Comparison of ENCODE assay signal across 15 cellular contexts in the genomic region with DNA sequence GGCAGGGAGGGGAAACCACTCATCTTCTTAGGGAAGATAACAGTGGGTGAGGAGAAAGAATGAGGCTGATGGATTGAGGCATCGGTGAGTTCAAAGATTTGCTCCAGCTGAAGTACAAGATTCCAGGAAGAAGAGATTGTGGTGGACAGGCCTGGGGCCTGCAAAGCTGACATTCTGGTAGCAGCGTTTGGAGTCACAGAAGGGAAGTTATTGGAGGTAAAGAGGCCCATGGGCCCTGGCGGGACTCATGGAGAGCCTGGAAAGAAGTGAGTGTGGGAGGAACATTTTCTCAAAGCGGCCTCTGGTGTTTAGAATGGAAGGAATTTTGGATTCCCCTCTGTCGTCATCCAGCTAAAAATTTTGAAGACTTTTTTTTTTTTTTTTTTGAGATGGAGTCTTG.
A peak's percentile ranks its signal among the peaks of the same experiment; 100 is the strongest.
DNase-seq lines count a peak whose midpoint lies in the region; ATAC-seq and TF ChIP-seq lines count a peak whose summit lies in the region.
"Had no signal": no experiment of that assay in that cellular context is flagged by ENCODE, and none has a peak within 500 bp of the region (broad histone marks: within the 10 kb centered on the region; RNA-seq: fewer than 3 reads in every experiment).

No MANE protein-coding gene starts in this region.

- H3K36me3 ChIP-seq in aorta (ENCODE audit: control insufficient read depth in 1 of 2, insufficient read depth in 2 of 2, low read length in 1 of 2) = no peaks in the 10 kb centered on the region
- H3K36me3 ChIP-seq: neutrophil had no signal

- no peaks in the 10 kb centered on the region for H3K9me3 Mint-ChIP-seq in activated naive CD4-positive, alpha-beta T cell treated with anti-CD3 and anti-CD28 coated beads, Interleukin-2, amount 50 U/mL, for 72 hours
- peaks cover 2% of the 10 kb centered on the region for H3K9me3 Mint-ChIP-seq in activated naive CD4-positive, alpha-beta T cell treated with anti-CD3 and anti-CD28 coated beads for 36 hours
- no peaks in the 10 kb centered on the region for H3K9me3 Mint-ChIP-seq in activated CD8-positive, alpha-beta T cell treated with anti-CD3 and anti-CD28 coated beads for 36 hours
- H3K9me3 Mint-ChIP-seq in mesothelial cell of epicardium = peaks cover 4% of the 10 kb centered on the region

- 35 to 46% methylated on average over 5 of the region's 5 CpGs for WGBS in aorta, 2 donors

- H3K36me3 Mint-ChIP-seq in activated naive CD4-positive, alpha-beta T cell treated with anti-CD3 and anti-CD28 coated beads, Interleukin-2, amount 50 U/mL, for 72 hours = peaks cover 0 to 18% of the 10 kb centered on the region in 2 donors
- H3K36me3 Mint-ChIP-seq in activated naive CD4-positive, alpha-beta T cell treated with anti-CD3 and anti-CD28 coated beads for 36 hours (ENCODE audit: low read depth) = no peaks in the 10 kb centered on the region
- no peaks in the 10 kb centered on the region for H3K36me3 Mint-ChIP-seq in activated CD8-positive, alpha-beta T cell treated with anti-CD3 and anti-CD28 coated beads for 36 hours (ENCODE audit: low read depth)
- no peaks in the 10 kb centered on the region for H3K36me3 Mint-ChIP-seq in mesothelial cell of epicardium

- intact Hi-C loops in activated naive CD4-positive, alpha-beta T cell treated with anti-CD3 and anti-CD28 coated beads for 36 hours (cut with micrococcal nuclease) = no loop called here
- intact Hi-C loops in activated CD8-positive, alpha-beta T cell treated with anti-CD3 and anti-CD28 coated beads for 36 hours (cut with micrococcal nuclease) = no loop called here
- intact Hi-C loops in aorta (cut with DNase I) = loop anchor here (5.0 to 10.0 kb wide), 3 partner anchors 107 to 710 kb away; no protein-coding TSS in a partner anchor

- H3K4me1 ChIP-seq in aorta (ENCODE audit: control insufficient read depth in 1 of 2, insufficient read depth in 2 of 2, low read length in 2 of 2) = peaks cover 0 to 6% of the 10 kb centered on the region in 2 donors

- no peak for TF ChIP-seq CTCF in activated CD8-positive, alpha-beta T cell treated with anti-CD3 and anti-CD28 coated beads for 36 hours (IDR thresholded peaks at IDR 0.05)
- no peak for TF ChIP-seq CTCF in mesothelial cell of epicardium (IDR thresholded peaks at IDR 0.05; ENCODE audit: unreplicated experiment)

- CTCF ChIA-PET in activated naive CD4-positive, alpha-beta T cell treated with anti-CD3 and anti-CD28 coated beads for 36 hours (lab: Charles Lee) = no interaction called here
- CTCF ChIA-PET in activated CD8-positive, alpha-beta T cell treated with anti-CD3 and anti-CD28 coated beads for 36 hours (lab: Charles Lee) = interaction anchor here (2.3 kb wide), 1 partner anchor 16 kb away, joined by 5 read pairs; no protein-coding TSS in a partner anchor

- peak overlapping the region; percentile 10 to 39 for H3K27ac ChIP-seq in aorta (ENCODE audit: low read depth in 1 of 2, low read length in 2 of 2)
- H3K27ac ChIP-seq: foreskin keratinocyte, neutrophil, RWPE1 had no signal

- no peaks in the 10 kb centered on the region for H3K9me3 ChIP-seq in aorta (ENCODE audit: control insufficient read depth, low read length)
- H3K9me3 ChIP-seq: neutrophil had no signal

- no peaks in the 10 kb centered on the region for H3K27me3 Mint-ChIP-seq in activated naive CD4-positive, alpha-beta T cell treated with anti-CD3 and anti-CD28 coated beads for 36 hours (ENCODE audit: low read depth)
- H3K27me3 Mint-ChIP-seq in activated CD8-positive, alpha-beta T cell treated with anti-CD3 and anti-CD28 coated beads for 36 hours = no peaks in the 10 kb centered on the region
- H3K27me3 Mint-ChIP-seq in mesothelial cell of epicardium (ENCODE audit: low read depth) = no peaks in the 10 kb centered on the region

- no peak overlapping the region for H3K4me3 Mint-ChIP-seq in activated naive CD4-positive, alpha-beta T cell treated with anti-CD3 and anti-CD28 coated beads for 36 hours
- H3K4me3 Mint-ChIP-seq in activated CD8-positive, alpha-beta T cell treated with anti-CD3 and anti-CD28 coated beads for 36 hours = no peak overlapping the region
- no peak overlapping the region for H3K4me3 Mint-ChIP-seq in mesothelial cell of epicardium

- H3K27me3 ChIP-seq in aorta (ENCODE audit: control insufficient read depth in 1 of 2, insufficient read depth in 2 of 2, low read length in 1 of 2) = no peaks in the 10 kb centered on the region
- H3K27me3 ChIP-seq: foreskin keratinocyte had no signal

- peak overlapping the region; percentile 50 to 69 for H3K27ac Mint-ChIP-seq in activated naive CD4-positive, alpha-beta T cell treated with anti-CD3 and anti-CD28 coated beads, Interleukin-2, amount 50 U/mL, for 72 hours
- H3K27ac Mint-ChIP-seq in activated naive CD4-positive, alpha-beta T cell treated with anti-CD3 and anti-CD28 coated beads for 36 hours = no peak overlapping the region
- H3K27ac Mint-ChIP-seq in activated CD8-positive, alpha-beta T cell treated with anti-CD3 and anti-CD28 coated beads for 36 hours = peak overlapping the region; percentile 59
- H3K27ac Mint-ChIP-seq in mesothelial cell of epicardium = peak overlapping the region; percentile 7

- peaks cover 29% of the 10 kb centered on the region for H3K4me1 Mint-ChIP-seq in activated naive CD4-positive, alpha-beta T cell treated with anti-CD3 and anti-CD28 coated beads for 36 hours (ENCODE audit: low read depth)
- H3K4me1 Mint-ChIP-seq in activated CD8-positive, alpha-beta T cell treated with anti-CD3 and anti-CD28 coated beads for 36 hours (ENCODE audit: low read depth) = peaks cover 62% of the 10 kb centered on the region
- peaks cover 18% of the 10 kb centered on the region for H3K4me1 Mint-ChIP-seq in mesothelial cell of epicardium

- no peak for ATAC-seq in activated naive CD4-positive, alpha-beta T cell treated with anti-CD3 and anti-CD28 coated beads, Interleukin-2, amount 50 U/mL, for 72 hours
- ATAC-seq in activated CD8-positive, alpha-beta T cell treated with anti-CD3 and anti-CD28 coated beads for 36 hours = no peak
- ATAC-seq in aorta (ENCODE audit: low FRiP score) = no peak
- no peak for ATAC-seq in GM18861 (IDR thresholded peaks at IDR 0.05; ENCODE audit: unreplicated experiment)
- ATAC-seq: right cardiac atrium had no signal

- POLR2A ChIA-PET in activated CD8-positive, alpha-beta T cell treated with anti-CD3 and anti-CD28 coated beads for 36 hours (lab: Charles Lee) = interaction anchor here (1.1 to 1.8 kb wide), 4 partner anchors 9 to 160 kb away, joined by 3 to 5 read pairs (median 4); a partner anchor contains a TSS

- H3K4me3 ChIP-seq in aorta (ENCODE audit: low read length in 2 of 2) = no peak overlapping the region

- DNase-seq in activated naive CD4-positive, alpha-beta T cell treated with anti-CD3 and anti-CD28 coated beads, Interleukin-2, amount 50 U/mL, for 72 hours (ENCODE audit: low spot score in 2 of 2) = no peak
- no peak for DNase-seq in activated naive CD4-positive, alpha-beta T cell treated with anti-CD3 and anti-CD28 coated beads for 36 hours
- DNase-seq in activated CD8-positive, alpha-beta T cell treated with anti-CD3 and anti-CD28 coated beads for 36 hours = no peak
- DNase-seq in mesothelial cell of epicardium (ENCODE audit: low spot score in 2 of 2, unreplicated experiment in 2 of 2) (no peak), aorta (no peak), NCI-H226 (no peak), NCI-H2227 (lab: John Stamatoyannopoulos, UW; ENCODE audit: unreplicated experiment) (no peak)
- DNase-seq: activated CD8-positive, alpha-beta memory T cell treated with anti-CD3 and anti-CD28 coated beads, Interleukin-2, amount 50 U/mL, for 4 hours; foreskin keratinocyte; kidney glomerular epithelial cell; NCI-H774; right cardiac atrium had no signal

Comparison
In these comparisons a context has a peak if more than half of its experiments do, and no peak if none do; other contexts are left out.
1. intact Hi-C loops: an anchor here in aorta (5.0 to 10.0 kb wide); none called in activated naive CD4-positive, alpha-beta T cell treated with anti-CD3 and anti-CD28 coated beads for 36 hours and activated CD8-positive, alpha-beta T cell treated with anti-CD3 and anti-CD28 coated beads for 36 hours.